8 cellular contexts compared by ENCODE assay signal in the genomic region with DNA sequence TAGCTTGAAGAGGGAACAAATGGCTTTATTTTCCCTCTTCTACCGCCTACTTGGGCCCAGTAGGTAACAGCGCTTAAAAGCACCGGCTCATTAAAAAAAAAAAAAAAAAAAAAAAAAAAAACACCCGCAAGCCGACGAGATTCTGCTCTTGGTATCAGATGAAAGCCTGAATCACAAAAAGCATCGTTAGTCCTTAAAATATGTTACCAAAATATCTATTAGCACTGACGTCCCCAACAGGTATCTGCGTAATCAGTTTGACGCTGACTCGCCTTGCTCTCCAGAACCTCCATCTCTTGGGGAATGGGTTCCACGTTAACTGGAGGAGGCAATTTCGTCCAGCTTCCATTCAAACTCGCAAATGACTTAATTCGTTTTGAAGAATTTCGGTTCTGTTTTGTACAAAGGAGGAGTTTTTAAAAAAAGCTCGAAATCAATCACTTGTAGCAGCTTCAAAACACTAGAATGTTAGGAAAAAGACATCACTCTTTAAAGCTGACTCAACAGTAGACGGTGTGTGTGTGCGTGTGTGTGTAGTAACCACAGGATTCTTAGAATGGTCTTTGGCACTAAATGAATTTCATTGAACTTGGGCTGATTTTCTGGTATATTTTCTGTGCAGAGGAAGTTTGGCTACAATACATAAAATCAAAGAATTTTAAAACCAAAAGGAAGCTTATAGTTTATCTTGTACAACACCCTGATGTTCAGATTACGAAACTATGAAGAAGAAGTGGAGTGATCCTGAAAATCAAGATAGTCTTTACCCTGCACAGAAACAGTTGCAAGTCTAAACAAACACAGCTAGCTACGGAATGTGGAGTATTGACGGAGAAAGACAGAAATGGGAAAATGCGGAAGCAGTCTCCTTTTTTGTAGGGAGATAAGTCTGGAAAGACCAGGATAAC. TPM values are rescaled to one million over a fixed set of nuclear protein-coding genes. Genes with fewer than 3 reads are reported as not detected.
A peak's percentile ranks its signal among the peaks of the same experiment; 100 is the strongest.
DNase-seq lines count a peak whose midpoint lies in the region; ATAC-seq lines count a peak whose summit lies in the region.

No MANE protein-coding gene starts in this region.

- H3K4me1 Mint-ChIP-seq in activated naive CD8-positive, alpha-beta T cell treated with anti-CD3 and anti-CD28 coated beads for 36 hours, result peaks cover 26% of the 10 kb centered on the region

- no peaks in the 10 kb centered on the region for H3K27me3 Mint-ChIP-seq in activated naive CD8-positive, alpha-beta T cell treated with anti-CD3 and anti-CD28 coated beads for 36 hours

- peaks cover 11% of the 10 kb centered on the region for H3K36me3 Mint-ChIP-seq in activated naive CD8-positive, alpha-beta T cell treated with anti-CD3 and anti-CD28 coated beads for 36 hours

- peak overlapping the region; percentile 99 for H3K4me3 Mint-ChIP-seq in activated naive CD8-positive, alpha-beta T cell treated with anti-CD3 and anti-CD28 coated beads for 36 hours

- H3K27ac Mint-ChIP-seq in activated naive CD8-positive, alpha-beta T cell treated with anti-CD3 and anti-CD28 coated beads for 36 hours, result peak overlapping the region; percentile 99

- H3K9me3 Mint-ChIP-seq in activated naive CD8-positive, alpha-beta T cell treated with anti-CD3 and anti-CD28 coated beads for 36 hours, result no peaks in the 10 kb centered on the region

- intact Hi-C loops in sciatic nerve (cut with DNase I), result loop anchor here (10.0 kb wide), 1 partner anchor 257 kb away; no protein-coding TSS in a partner anchor
- intact Hi-C loops in posterior vena cava (cut with DNase I), result no loop called here

- DNase-seq in DMS79 (lab: John Stamatoyannopoulos, UW), result peak; percentile 82
- DNase-seq in RKO (ENCODE audit: low spot score), result peak; percentile 57
- peak; percentile 65 for DNase-seq in activated naive CD8-positive, alpha-beta T cell treated with anti-CD3 and anti-CD28 coated beads for 36 hours
- DNase-seq in hippocampal formation (lab: John Stamatoyannopoulos, UW), result peak; percentile 5 to 55
- DNase-seq in sciatic nerve (ENCODE audit: low spot score), result no peak
- no peak for DNase-seq in NCI-H187 treated with DMSO at 0.1 percent for 48 hours (lab: John Stamatoyannopoulos, UW)
- no peak for DNase-seq in posterior vena cava (ENCODE audit: low spot score)

- peak; percentile 1 for ATAC-seq in HG02870 (IDR thresholded peaks at IDR 0.05; ENCODE audit: unreplicated experiment)
- peak; percentile 54 for ATAC-seq in sciatic nerve

RNA-seq across cellular contexts. Expression of a gene that starts 1.1 kb away (rescaled TPM):
- 10 to 100 TPM; 17.8 to 19.2 TPM for total RNA-seq in activated naive CD8-positive, alpha-beta T cell treated with anti-CD3 and anti-CD28 coated beads for 36 hours
- 24.7 TPM for total RNA-seq in sciatic nerve
- total RNA-seq in posterior vena cava, result 10 to 100 TPM; 14.4 to 15.7 TPM

Comparison
In these comparisons a context has a peak if more than half of its experiments do, and no peak if none do; other contexts are left out.
1. DNase-seq: peak in DMS79 (single experiment), RKO (single experiment), activated naive CD8-positive, alpha-beta T cell treated with anti-CD3 and anti-CD28 coated beads for 36 hours (single experiment) and hippocampal formation (2 of 2); none in sciatic nerve (single experiment), NCI-H187 treated with DMSO at 0.1 percent for 48 hours (single experiment) and posterior vena cava (single experiment).